8 cellular contexts compared by ENCODE assay signal in genomic region chr4:107050525-107051135, GRCh38. TPM values are rescaled to one million over a fixed set of nuclear protein-coding genes. Genes with fewer than 3 reads are reported as not detected.
A peak's percentile ranks its signal among the peaks of the same experiment; 100 is the strongest.
DNase-seq lines count a peak whose midpoint lies in the region; ATAC-seq and TF ChIP-seq lines count a peak whose summit lies in the region.

No MANE protein-coding gene starts in this region.

- 23% methylated on average over 2 of the region's 3 CpGs for WGBS in mesenchymal stem cell

- H3K27me3 ChIP-seq in DOHH2 (ENCODE audit: control insufficient read depth, low read length) (no peaks in the 10 kb centered on the region), adipocyte (replicated peaks; ENCODE audit: control insufficient read depth, insufficient read depth, low read length) (no peaks in the 10 kb centered on the region), mesenchymal stem cell (ENCODE audit: control insufficient read depth in 1 of 2, insufficient read depth in 1 of 2, low read length in 2 of 2) (no peaks in the 10 kb centered on the region), gastrocnemius medialis (no peaks in the 10 kb centered on the region)

- H3K79me1 ChIP-seq in mesenchymal stem cell (replicated peaks; ENCODE audit: low read length, poor library complexity, severe bottlenecking), result no peaks in the 10 kb centered on the region

- ATAC-seq in HG03378 (IDR thresholded peaks at IDR 0.05; ENCODE audit: unreplicated experiment) (peak; percentile 61), GM21360 (IDR thresholded peaks at IDR 0.05; ENCODE audit: unreplicated experiment) (no peak), gastrocnemius medialis (no peak), GM21619 (IDR thresholded peaks at IDR 0.05; ENCODE audit: unreplicated experiment) (no peak), HG03135 (IDR thresholded peaks at IDR 0.05; ENCODE audit: unreplicated experiment) (no peak)

- in situ Hi-C loops in gastrocnemius medialis (cut with MboI; ENCODE audit: low sequenced_read_pairs in 4 of 4), result no loop called here

- H4K20me1 ChIP-seq in DOHH2 (ENCODE audit: control insufficient read depth, insufficient read depth, low read depth, low read length), result no peaks in the 10 kb centered on the region

- no peak overlapping the region for H3K27ac ChIP-seq in DOHH2 (ENCODE audit: low read depth, low read length)
- H3K27ac ChIP-seq in mesenchymal stem cell (ENCODE audit: low read length, poor library complexity, severe bottlenecking), result no peak overlapping the region
- no peak overlapping the region for H3K27ac ChIP-seq in gastrocnemius medialis

- H3K9me3 ChIP-seq in DOHH2 (ENCODE audit: control insufficient read depth, insufficient read depth, low read length) (no peaks in the 10 kb centered on the region), adipocyte (ENCODE audit: control insufficient read depth, low read length) (peaks cover 16% of the 10 kb centered on the region), mesenchymal stem cell (ENCODE audit: control insufficient read depth, low read length) (peaks cover 12% of the 10 kb centered on the region), gastrocnemius medialis (no peaks in the 10 kb centered on the region)

- no peak for TF ChIP-seq POLR2A in gastrocnemius medialis (IDR thresholded peaks at IDR 0.05)

- no peaks in the 10 kb centered on the region for H3K79me2 ChIP-seq in DOHH2 (ENCODE audit: control insufficient read depth, low read length)

- no peaks in the 10 kb centered on the region for H3F3A ChIP-seq in DOHH2 (ENCODE audit: control insufficient read depth, insufficient read depth)

- no peak overlapping the region for H2BK12ac ChIP-seq in mesenchymal stem cell (ENCODE audit: low read length in 2 of 2)

- H3K4me3 ChIP-seq in DOHH2 (ENCODE audit: low read length) (no peak overlapping the region), adipocyte (ENCODE audit: low read length) (no peak overlapping the region), mesenchymal stem cell (ENCODE audit: insufficient read depth in 1 of 2, low read depth in 1 of 2, low read length in 2 of 2) (no peak overlapping the region), gastrocnemius medialis (no peak overlapping the region)

- TF ChIP-seq CTCF in DOHH2 (IDR thresholded peaks at IDR 0.05; ENCODE audit: low read depth, low read length, poor library complexity, severe bottlenecking), result peak; percentile 58
- TF ChIP-seq CTCF in gastrocnemius medialis (IDR thresholded peaks at IDR 0.05 in 4 of 5, conservative IDR thresholded peaks at IDR 0.05 in 1 of 5), result no peak

- no peak overlapping the region for H2AK5ac ChIP-seq in mesenchymal stem cell (ENCODE audit: low read length, severe bottlenecking)

- DNase-seq in adipocyte (ENCODE audit: low read depth) (peak; percentile 69), mesenchymal stem cell (peak; percentile 30), gastrocnemius medialis (no peak)

- H3K4me2 ChIP-seq in DOHH2 (ENCODE audit: low read length), result no peak overlapping the region
- H3K4me2 ChIP-seq in mesenchymal stem cell (ENCODE audit: low read length, poor library complexity, severe bottlenecking), result no peak overlapping the region

- H3K23ac ChIP-seq in mesenchymal stem cell (ENCODE audit: low read length in 2 of 2), result no peak overlapping the region

- no peak overlapping the region for H2BK15ac ChIP-seq in mesenchymal stem cell (ENCODE audit: low read depth, poor library complexity, severe bottlenecking)

- no peak overlapping the region for H3K4ac ChIP-seq in mesenchymal stem cell (ENCODE audit: low read depth in 1 of 2, low read length in 2 of 2)

- no peak overlapping the region for H4K8ac ChIP-seq in mesenchymal stem cell (ENCODE audit: low read length)

- H3K18ac ChIP-seq in mesenchymal stem cell (ENCODE audit: low read depth in 1 of 2, low read length in 2 of 2), result no peak overlapping the region

- no peak overlapping the region for H2BK120ac ChIP-seq in mesenchymal stem cell (ENCODE audit: low read depth, low read length)

- H3K14ac ChIP-seq in mesenchymal stem cell (ENCODE audit: low read length in 2 of 2), result no peak overlapping the region

- H2BK5ac ChIP-seq in mesenchymal stem cell (ENCODE audit: low read depth, low read length, poor library complexity, severe bottlenecking), result no peak overlapping the region

- no peaks in the 10 kb centered on the region for H3K36me3 ChIP-seq in DOHH2 (ENCODE audit: control insufficient read depth, low read length)
- no peaks in the 10 kb centered on the region for H3K36me3 ChIP-seq in adipocyte (ENCODE audit: control insufficient read depth, insufficient read depth, low read length, severe bottlenecking)
- H3K36me3 ChIP-seq in mesenchymal stem cell (ENCODE audit: control insufficient read depth in 1 of 2, insufficient read depth in 2 of 2, low read depth in 1 of 2, low read length in 2 of 2), result no peaks in the 10 kb centered on the region
- H3K36me3 ChIP-seq in gastrocnemius medialis, result no peaks in the 10 kb centered on the region

- H3K4me1 ChIP-seq in DOHH2 (ENCODE audit: control insufficient read depth, low read length), result no peaks in the 10 kb centered on the region
- no peaks in the 10 kb centered on the region for H3K4me1 ChIP-seq in adipocyte (ENCODE audit: control insufficient read depth, insufficient read depth, low read length)
- no peaks in the 10 kb centered on the region for H3K4me1 ChIP-seq in mesenchymal stem cell (ENCODE audit: control insufficient read depth, insufficient read depth, low read depth, low read length)
- no peaks in the 10 kb centered on the region for H3K4me1 ChIP-seq in gastrocnemius medialis

- intact Hi-C loops in gastrocnemius medialis (cut with DNase I; ENCODE audit: low total_unique reads), result no loop called here

- no peak overlapping the region for H2AFZ ChIP-seq in mesenchymal stem cell (ENCODE audit: low read depth, low read length)

- no peak overlapping the region for H4K91ac ChIP-seq in mesenchymal stem cell (ENCODE audit: low read length)

- H3K9me2 ChIP-seq in DOHH2 (replicated peaks; ENCODE audit: control insufficient read depth, low read length), result no peaks in the 10 kb centered on the region

- H3K9ac ChIP-seq in adipocyte (ENCODE audit: low read length) (no peak overlapping the region), mesenchymal stem cell (ENCODE audit: low read length) (no peak overlapping the region)

RNA-seq across cellular contexts. Expression of gene DKK2, which starts 14.5 kb away (rescaled TPM):
- 0.10 TPM for polyA plus RNA-seq in mesenchymal stem cell (2013, experiment 1 of 2)
- polyA plus RNA-seq in mesenchymal stem cell (2013, experiment 2 of 2), result 0.03 TPM
- total RNA-seq in gastrocnemius medialis, result 1 to 10 TPM in 1 of 4 donors, under 1 TPM in 2, not detected in 1; 0.52 to 1.2 (median 0.64) TPM

Comparison
In these comparisons a context has a peak if more than half of its experiments do, and no peak if none do; other contexts are left out.
1. DNase-seq: peak in adipocyte (single experiment) and mesenchymal stem cell (single experiment); none in gastrocnemius medialis (0 of 2).